In the genomic region with DNA sequence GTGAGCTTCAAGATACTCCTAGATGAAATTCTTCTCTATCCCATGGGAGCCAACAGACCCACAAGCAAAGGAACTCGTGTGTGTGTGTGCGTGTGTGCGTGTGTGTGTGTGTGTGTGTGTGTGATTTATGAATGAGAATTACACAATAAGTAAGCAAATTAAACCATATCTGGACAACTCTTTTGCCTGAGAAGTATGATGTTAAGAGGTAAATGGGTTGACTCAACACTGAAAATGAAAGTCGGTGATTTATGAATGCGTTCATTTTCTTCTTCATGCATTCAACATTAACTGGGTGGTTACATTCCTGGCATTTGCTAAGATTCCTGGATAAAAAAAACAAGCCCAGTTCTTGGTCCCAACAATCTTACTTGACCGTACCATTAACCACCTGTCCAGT, we compare ENCODE assay signal across 28 cellular contexts.
"Had no signal": no experiment of that assay in that cellular context is flagged by ENCODE, and none has a peak within 500 bp of the region (broad histone marks: within the 10 kb centered on the region; RNA-seq: fewer than 3 reads in every experiment).

No MANE protein-coding gene starts in this region.

- DNase-seq: activated B cell treated with CpG ODN at 0.5 μM for 24 hours; activated CD4-positive, alpha-beta memory T cell treated with anti-CD3 and anti-CD28 coated beads for 36 hours; activated CD4-positive, alpha-beta T cell treated with anti-CD3 and anti-CD28 coated beads for 4 hours; activated CD4-positive, alpha-beta T cell treated with anti-CD3 and anti-CD28 coated beads, Interleukin-2, amount 10 ng/mL, durations not matched to agents 24 days and 14 days; activated CD4-positive, alpha-beta T cell treated with anti-CD3 and anti-CD28 coated beads, Interleukin-2, amount 50 U/mL, for 1 hour; activated CD4-positive, alpha-beta T cell treated with anti-CD3 and anti-CD28 coated beads, Interleukin-2, amount 50 U/mL, for 4 hours; activated CD4-positive, CD25-positive, alpha-beta regulatory T cell treated with anti-CD3 and anti-CD28 coated beads, Interleukin-2, amount 50 U/mL, for 72 hours; activated CD8-positive, alpha-beta memory T cell treated with anti-CD3 and anti-CD28 coated beads, Interleukin-2, amount 50 U/mL, for 4 hours; activated CD8-positive, alpha-beta T cell treated with anti-CD3 and anti-CD28 coated beads for 36 hours; activated effector memory CD4-positive, alpha-beta T cell treated with anti-CD3 and anti-CD28 coated beads, Interleukin-2, amount 50 U/mL, for 16 hours; activated gamma-delta T cell treated with Interleukin-2 at 50 U/mL for 16 hours; activated naive CD4-positive, alpha-beta T cell; activated naive CD4-positive, alpha-beta T cell treated with anti-CD3 and anti-CD28 coated beads for 36 hours; activated naive CD4-positive, alpha-beta T cell treated with anti-CD3 and anti-CD28 coated beads, Interleukin-2, amount 50 U/mL, for 16 hours; activated naive CD8-positive, alpha-beta T cell treated with anti-CD3 and anti-CD28 coated beads for 36 hours; activated T-cell treated with anti-CD3 and anti-CD28 coated beads for 4 hours; activated T-cell treated with anti-CD3 and anti-CD28 coated beads, Interleukin-2, amount 50 U/mL, for 1 hour; activated T-cell treated with anti-CD3 and anti-CD28 coated beads, Interleukin-2, amount 50 U/mL, for 4 hours; activated T-cell treated with anti-CD3 and anti-CD28 coated beads, Interleukin-2, amount 50 U/mL, for 72 hours; adrenal gland; amygdala; anterior cingulate cortex; caudate nucleus; cerebellar nuclear complex; T-helper 2 cell; T-helper 9 cell had no signal

- H3K4me3 ChIP-seq: adrenal gland, ascending aorta, cardiac muscle cell had no signal
